11 cellular contexts compared by ENCODE assay signal in the genomic region with DNA sequence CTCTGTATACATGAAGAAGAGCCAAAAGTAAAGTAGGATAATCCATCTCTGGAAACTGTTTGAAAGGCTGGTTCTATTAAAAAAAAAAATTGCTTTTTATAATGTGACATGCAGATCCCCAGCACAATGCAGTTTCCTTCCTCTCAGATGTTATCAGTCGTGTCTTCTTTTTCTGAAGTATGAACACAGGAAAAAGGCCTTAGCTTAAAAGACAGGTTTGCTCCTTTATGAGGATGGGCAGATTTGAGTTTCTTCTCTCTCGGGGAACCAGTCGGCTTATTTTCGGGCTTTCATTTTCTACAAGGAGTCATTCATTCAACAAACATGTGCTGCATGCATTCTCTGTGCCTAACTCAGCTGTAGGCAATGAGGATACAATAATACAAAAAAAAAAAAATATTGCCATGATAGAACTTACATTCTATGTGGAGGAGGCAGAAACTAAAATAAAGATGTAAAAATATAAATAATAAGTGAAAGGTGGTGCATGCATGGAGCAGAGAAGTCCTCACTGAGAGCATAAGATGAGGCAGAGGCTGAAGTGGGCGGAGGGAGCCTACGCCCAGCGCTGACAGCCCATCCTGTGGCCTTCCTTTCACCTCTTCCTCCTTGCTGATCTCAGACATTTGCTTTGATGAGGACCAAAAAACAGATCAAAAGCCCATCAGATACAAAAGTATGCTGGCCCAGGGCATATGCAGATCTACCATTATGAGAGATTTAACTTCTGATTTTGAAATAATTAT. TPM values are rescaled to one million over a fixed set of nuclear protein-coding genes. Genes with fewer than 3 reads are reported as not detected.
DNase-seq lines count a peak whose midpoint lies in the region; ATAC-seq and TF ChIP-seq lines count a peak whose summit lies in the region.
"Had no signal": no experiment of that assay in that cellular context is flagged by ENCODE, and none has a peak within 500 bp of the region (broad histone marks: within the 10 kb centered on the region; RNA-seq: fewer than 3 reads in every experiment).

TSS of gene CD226 (minus strand) at position 513 of the 746 bp plus-strand sequence. CDS start at position 46, 467 bp downstream.

- peak within 1 kb of the TSS in 2 of 4 donors; percentile 61 for H3K4me3 Mint-ChIP-seq in IgD-negative memory B cell

- peak; percentile 35 for ATAC-seq in GM19467 (IDR thresholded peaks at IDR 0.05; ENCODE audit: unreplicated experiment)

- H3K27ac Mint-ChIP-seq in IgD-negative memory B cell: peak within 1 kb of the TSS in 2 of 3 donors; percentile 21 to 54

- H3K4me3 ChIP-seq in GM12864 (ENCODE audit: low read depth, low read length) (peak within 1 kb of the TSS; percentile 49), coronary artery (peak within 1 kb of the TSS; percentile 28)

- no peaks in the 10 kb centered on the region for H3K27me3 Mint-ChIP-seq in IgD-negative memory B cell

- H3K27ac ChIP-seq in coronary artery: peak within 1 kb of the TSS in 1 of 2 donors; percentile 21

- peaks cover 0 to 1% (median 0%) of the 10 kb centered on the region in 3 donors for H3K9me3 Mint-ChIP-seq in IgD-negative memory B cell

- TF ChIP-seq CTCF in GM12864 (IDR thresholded peaks at IDR 0.05; ENCODE audit: low read depth, low read length, missing control alignments) (no peak), coronary artery (IDR thresholded peaks at IDR 0.05) (no peak)

- DNase-seq in GM12864 (ENCODE audit: low read depth): no peak
- no peak for DNase-seq in coronary artery (ENCODE audit: low spot score)
- no peak for DNase-seq in cerebellum (ENCODE audit: low spot score)
- no peak for DNase-seq in NCI-H1694 treated with DMSO at 0.1 percent for 48 hours (lab: John Stamatoyannopoulos, UW)
- DNase-seq in ecto neural progenitor cell (ENCODE audit: low spot score): no peak
- no peak for DNase-seq in epidermal melanocyte (ENCODE audit: insufficient read length, low spot score)
- DNase-seq: glutamatergic neuron, NCI-H2171 treated with DMSO at 0.1 percent for 48 hours, trophoblast cell had no signal

- H3K36me3 Mint-ChIP-seq in IgD-negative memory B cell: peaks cover 2% of the 10 kb centered on the region

- H3K4me1 Mint-ChIP-seq in IgD-negative memory B cell: peaks cover 0 to 11% (median 9%) of the 10 kb centered on the region in 3 donors

RNA-seq across cellular contexts. Expression of gene CD226, which starts in this region (rescaled TPM):
- polyA plus RNA-seq in IgD-negative memory B cell: 3.8 TPM
- 1.1 TPM for total RNA-seq in cerebellum
